ENCODE assay signal across 8 cellular contexts in the genomic region with DNA sequence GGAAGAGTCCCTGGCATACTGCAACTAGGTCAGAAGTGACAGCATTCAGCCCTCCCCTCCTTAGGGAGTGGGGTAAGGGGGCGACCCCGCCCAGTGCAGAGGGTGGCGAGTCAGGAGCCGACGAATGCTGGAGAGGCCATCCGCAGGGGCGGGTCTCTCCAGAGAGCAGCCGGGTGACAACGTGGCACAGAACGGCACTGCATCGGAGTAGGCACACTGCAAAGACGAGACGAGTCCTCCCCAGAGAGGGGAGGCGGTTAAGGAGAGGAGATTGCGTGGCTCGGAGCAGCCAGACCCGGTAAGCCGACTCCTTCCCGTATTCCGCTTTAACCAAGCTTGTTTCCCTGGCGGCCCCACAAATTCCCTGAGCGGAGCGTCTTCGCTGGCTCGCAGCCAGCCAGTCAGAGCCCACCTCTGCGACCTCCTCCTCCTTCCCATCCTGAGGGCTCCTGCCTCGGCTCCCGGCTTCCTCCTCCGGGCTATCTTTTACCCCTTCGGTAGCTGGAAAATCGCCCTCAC. TPM values are rescaled to one million over a fixed set of nuclear protein-coding genes. Genes with fewer than 3 reads are reported as not detected.
DNase-seq lines count a peak whose midpoint lies in the region; ATAC-seq and TF ChIP-seq lines count a peak whose summit lies in the region.

No MANE protein-coding gene starts in this region.

- H3K27ac ChIP-seq in gastrocnemius medialis = no peak overlapping the region

- no peaks in the 10 kb centered on the region for H3K9me3 Mint-ChIP-seq in activated CD4-positive, alpha-beta memory T cell treated with anti-CD3 and anti-CD28 coated beads, Interleukin-2, amount 10 ng/mL, durations not matched to agents 7 days and 5 days

- intact Hi-C loops in left ventricle myocardium superior (cut with micrococcal nuclease) (no loop called here), gastrocnemius medialis (cut with DNase I; ENCODE audit: low total_unique reads) (no loop called here)

- H3K9me3 ChIP-seq in gastrocnemius medialis = no peaks in the 10 kb centered on the region

- POLR2A ChIA-PET in activated CD4-positive, alpha-beta memory T cell treated with anti-CD3 and anti-CD28 coated beads, Interleukin-2, amount 10 ng/mL, durations not matched to agents 7 days and 5 days (lab: Charles Lee) = no interaction called here

- no peak for TF ChIP-seq POLR2A in gastrocnemius medialis (IDR thresholded peaks at IDR 0.05)

- H3K36me3 Mint-ChIP-seq in activated CD4-positive, alpha-beta memory T cell treated with anti-CD3 and anti-CD28 coated beads, Interleukin-2, amount 10 ng/mL, durations not matched to agents 7 days and 5 days (ENCODE audit: low read depth) = no peaks in the 10 kb centered on the region

- H3K27ac Mint-ChIP-seq in activated CD4-positive, alpha-beta memory T cell treated with anti-CD3 and anti-CD28 coated beads, Interleukin-2, amount 10 ng/mL, durations not matched to agents 7 days and 5 days = no peak overlapping the region

- ATAC-seq in left ventricle myocardium superior (peak; percentile 62), gastrocnemius medialis (no peak)

- peaks cover 8% of the 10 kb centered on the region for H3K27me3 Mint-ChIP-seq in activated CD4-positive, alpha-beta memory T cell treated with anti-CD3 and anti-CD28 coated beads, Interleukin-2, amount 10 ng/mL, durations not matched to agents 7 days and 5 days

- H3K27me3 ChIP-seq in gastrocnemius medialis = peaks cover 0 to 17% (median 12%) of the 10 kb centered on the region in 3 donors

- peak overlapping the region; percentile 32 to 44 (median 43) for H3K4me3 ChIP-seq in gastrocnemius medialis

- no peaks in the 10 kb centered on the region for H3K4me1 ChIP-seq in gastrocnemius medialis

- H3K4me3 Mint-ChIP-seq in activated CD4-positive, alpha-beta memory T cell treated with anti-CD3 and anti-CD28 coated beads, Interleukin-2, amount 10 ng/mL, durations not matched to agents 7 days and 5 days = peak overlapping the region; percentile 65

- peak; percentile 51 for DNase-seq in NCI-H82 (lab: John Stamatoyannopoulos, UW)
- DNase-seq in NCI-H82 treated with DMSO at 0.1 percent for 48 hours (lab: John Stamatoyannopoulos, UW; ENCODE audit: unreplicated experiment) = no peak
- DNase-seq in activated CD4-positive, alpha-beta memory T cell treated with anti-CD3 and anti-CD28 coated beads, Interleukin-2, amount 10 ng/mL, durations not matched to agents 7 days and 5 days = peak; percentile 24
- DNase-seq in left ventricle myocardium superior = peak; percentile 43
- DNase-seq in gastrocnemius medialis = peak in 1 of 2 donors; percentile 11
- DNase-seq in cerebellum (ENCODE audit: low spot score) = no peak
- DNase-seq in cerebellar nuclear complex (lab: John Stamatoyannopoulos, UW) = no peak
- DNase-seq in NCI-H2171 (lab: John Stamatoyannopoulos, UW) = no peak

- in situ Hi-C loops in gastrocnemius medialis (cut with MboI; ENCODE audit: low sequenced_read_pairs in 4 of 4) = no loop called here

- H3K36me3 ChIP-seq in gastrocnemius medialis = no peaks in the 10 kb centered on the region

- H3K4me1 Mint-ChIP-seq in activated CD4-positive, alpha-beta memory T cell treated with anti-CD3 and anti-CD28 coated beads, Interleukin-2, amount 10 ng/mL, durations not matched to agents 7 days and 5 days = peaks cover 13% of the 10 kb centered on the region

- no peak for TF ChIP-seq CTCF in gastrocnemius medialis (IDR thresholded peaks at IDR 0.05 in 4 of 5, conservative IDR thresholded peaks at IDR 0.05 in 1 of 5)

- CTCF ChIA-PET in activated CD4-positive, alpha-beta memory T cell treated with anti-CD3 and anti-CD28 coated beads, Interleukin-2, amount 10 ng/mL, durations not matched to agents 7 days and 5 days (lab: Charles Lee) = interaction anchor here (1.4 to 2.4 kb wide), 3 partner anchors 9 to 514 kb away, joined by 8 to 16 read pairs (median 12); no protein-coding TSS in a partner anchor

RNA-seq across cellular contexts. Expression of gene LINC00632, which starts 54.9 kb away (rescaled TPM):
- 10 to 100 TPM; 37.4 to 39.9 TPM for total RNA-seq in activated CD4-positive, alpha-beta memory T cell treated with anti-CD3 and anti-CD28 coated beads, Interleukin-2, amount 10 ng/mL, durations not matched to agents 7 days and 5 days
- total RNA-seq in left ventricle myocardium superior (122 TPM), gastrocnemius medialis (1 to 10 TPM; 3.8 to 8.4 (median 4.9) TPM), cerebellum (237 TPM)

Comparison
In these comparisons a context has a peak if more than half of its experiments do, and no peak if none do; other contexts are left out.
1. DNase-seq: peak in NCI-H82 (single experiment), activated CD4-positive, alpha-beta memory T cell treated with anti-CD3 and anti-CD28 coated beads, Interleukin-2, amount 10 ng/mL, durations not matched to agents 7 days and 5 days (single experiment) and left ventricle myocardium superior (single experiment); none in NCI-H82 treated with DMSO at 0.1 percent for 48 hours (single experiment), cerebellum (single experiment), cerebellar nuclear complex (0 of 2) and NCI-H2171 (single experiment).
2. RNA of gene LINC00632, which starts 54.9 kb away (total RNA-seq): 237 TPM in cerebellum (single experiment), 122 TPM in left ventricle myocardium superior (single experiment) and 37.4 to 39.9 TPM in activated CD4-positive, alpha-beta memory T cell treated with anti-CD3 and anti-CD28 coated beads, Interleukin-2, amount 10 ng/mL, durations not matched to agents 7 days and 5 days; 3.8 to 8.4 TPM in gastrocnemius medialis; every median in the first group is over 4 times any median in the second.